In genomic region chr13:21237081-21237480, GRCh38 we compare ENCODE assay signal across 24 cellular contexts.
"Had no signal": no experiment of that assay in that cellular context is flagged by ENCODE, and none has a peak within 500 bp of the region (broad histone marks: within the 10 kb centered on the region; RNA-seq: fewer than 3 reads in every experiment).

No MANE protein-coding gene starts in this region.

- H3K4me1 ChIP-seq: lower lobe of right lung, prostate gland, right atrium auricular region, transverse colon, upper lobe of right lung, uterus had no signal

- DNase-seq: cortex of kidney; effector memory CD8-positive, alpha-beta T cell; erythroblast; hypothalamus; immature natural killer cell; islet precursor cell; kidney glomerular epithelial cell; left colon; left ventricle myocardium inferior; lower lobe of right lung; naive thymus-derived CD8-positive, alpha-beta T cell; nephron progenitor cell; nucleus accumbens; sigmoid colon; stimulated activated CD4-positive, alpha-beta T cell treated with anti-CD3 and anti-CD28 coated beads, Interleukin-2, amount 100 ng/mL, for 24 hours; stimulated activated CD4-positive, alpha-beta T cell treated with anti-CD3 and anti-CD28 coated beads, Interleukin-4, amount 100 ng/mL, for 24 hours; stimulated activated naive B cell treated with anti-CD40 and anti-IgM and Interleukin-4, amounts not matched to agents 10 μg/mL and 1 μg/mL and 100 μg/mL, for 72 hours; transverse colon; upper lobe of right lung; uterus had no signal

- ATAC-seq: effector memory CD8-positive, alpha-beta T cell; left colon; lower lobe of right lung; naive thymus-derived CD8-positive, alpha-beta T cell; upper lobe of right lung had no signal

- H3K36me3 Mint-ChIP-seq: immature natural killer cell; naive thymus-derived CD8-positive, alpha-beta T cell; stimulated activated naive B cell treated with anti-CD40 and anti-IgM and Interleukin-4, amounts not matched to agents 10 μg/mL and 1 μg/mL and 100 μg/mL, for 72 hours had no signal

- H3K9me3 Mint-ChIP-seq: effector memory CD8-positive, alpha-beta T cell; immature natural killer cell; naive thymus-derived CD8-positive, alpha-beta T cell; stimulated activated naive B cell treated with anti-CD40 and anti-IgM and Interleukin-4, amounts not matched to agents 10 μg/mL and 1 μg/mL and 100 μg/mL, for 72 hours; stimulated activated naive CD8-positive, alpha-beta T cell treated with anti-CD3 and anti-CD28 coated beads, Interleukin-15, Interleukin-2, amounts not matched to agents 100 ng/mL and 50 ng/mL, for 24 hours had no signal

- H3K27ac ChIP-seq: left ventricle myocardium inferior, lower lobe of right lung, prostate gland, right atrium auricular region, sigmoid colon, thoracic aorta, transverse colon, upper lobe of right lung, uterus had no signal

- H3K4me1 Mint-ChIP-seq: stimulated activated naive B cell treated with anti-CD40 and anti-IgM and Interleukin-4, amounts not matched to agents 10 μg/mL and 1 μg/mL and 100 μg/mL, for 72 hours had no signal

- H3K9me3 ChIP-seq: lower lobe of right lung, prostate gland, right atrium auricular region, sigmoid colon, thoracic aorta, transverse colon, upper lobe of right lung, uterus had no signal

- H3K4me3 ChIP-seq: left ventricle myocardium inferior, lower lobe of right lung, prostate gland, right atrium auricular region, sigmoid colon, thoracic aorta, transverse colon, upper lobe of right lung, uterus had no signal

- H3K4me3 Mint-ChIP-seq: effector memory CD8-positive, alpha-beta T cell; immature natural killer cell; naive thymus-derived CD8-positive, alpha-beta T cell; nephron progenitor cell; stimulated activated naive B cell treated with anti-CD40 and anti-IgM and Interleukin-4, amounts not matched to agents 10 μg/mL and 1 μg/mL and 100 μg/mL, for 72 hours; stimulated activated naive CD8-positive, alpha-beta T cell treated with anti-CD3 and anti-CD28 coated beads, Interleukin-15, Interleukin-2, amounts not matched to agents 100 ng/mL and 50 ng/mL, for 24 hours had no signal

- H3K27me3 ChIP-seq: right atrium auricular region, sigmoid colon, transverse colon, upper lobe of right lung, uterus had no signal

- H3K27ac Mint-ChIP-seq: effector memory CD8-positive, alpha-beta T cell; immature natural killer cell; naive thymus-derived CD8-positive, alpha-beta T cell; nephron progenitor cell; stimulated activated naive B cell treated with anti-CD40 and anti-IgM and Interleukin-4, amounts not matched to agents 10 μg/mL and 1 μg/mL and 100 μg/mL, for 72 hours; stimulated activated naive CD8-positive, alpha-beta T cell treated with anti-CD3 and anti-CD28 coated beads, Interleukin-15, Interleukin-2, amounts not matched to agents 100 ng/mL and 50 ng/mL, for 24 hours had no signal

- H3K27me3 Mint-ChIP-seq: stimulated activated naive B cell treated with anti-CD40 and anti-IgM and Interleukin-4, amounts not matched to agents 10 μg/mL and 1 μg/mL and 100 μg/mL, for 72 hours had no signal
